16 cellular contexts compared by ENCODE assay signal in the genomic region with DNA sequence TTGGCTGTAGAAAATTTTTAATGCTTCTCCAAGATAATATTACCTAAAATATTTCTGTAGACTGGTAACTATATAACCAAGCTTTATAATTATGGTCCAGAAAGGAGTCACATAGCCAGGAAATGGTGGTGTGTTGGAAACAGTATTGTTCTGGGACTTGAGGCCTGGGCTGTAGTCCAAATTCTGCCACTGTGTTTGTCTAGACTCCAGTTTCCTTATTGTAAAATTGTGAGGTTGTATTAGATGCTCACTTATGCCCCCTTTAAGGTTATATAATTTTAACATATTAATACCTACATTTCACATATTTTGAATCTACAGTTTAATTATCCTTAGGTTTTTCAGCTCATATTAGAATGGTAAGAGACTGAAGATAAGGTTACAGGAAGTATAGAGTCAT. TPM values are rescaled to one million over a fixed set of nuclear protein-coding genes. Genes with fewer than 3 reads are reported as not detected.
DNase-seq lines count a peak whose midpoint lies in the region; ATAC-seq and TF ChIP-seq lines count a peak whose summit lies in the region.
"Had no signal": no experiment of that assay in that cellular context is flagged by ENCODE, and none has a peak within 500 bp of the region (broad histone marks: within the 10 kb centered on the region; RNA-seq: fewer than 3 reads in every experiment).

No MANE protein-coding gene starts in this region.

- no peak overlapping the region for H2BK120ac ChIP-seq in mesendoderm (ENCODE audit: low read depth, low read length)

- H3K27me3 Mint-ChIP-seq in activated naive CD4-positive, alpha-beta T cell treated with anti-CD3 and anti-CD28 coated beads for 36 hours (ENCODE audit: low read depth) = no peaks in the 10 kb centered on the region

- H3K36me3 ChIP-seq in MG63 (peaks cover 7% of the 10 kb centered on the region; the same call in 1 of the 2 replicates), mesendoderm (ENCODE audit: control insufficient read depth, insufficient read depth, low read length) (no peaks in the 10 kb centered on the region)

- no peak overlapping the region for H3K27ac Mint-ChIP-seq in activated naive CD4-positive, alpha-beta T cell treated with anti-CD3 and anti-CD28 coated beads for 36 hours

- H3K9ac ChIP-seq in mesendoderm (ENCODE audit: low read length) = no peak overlapping the region

- no peak overlapping the region for H4K8ac ChIP-seq in mesendoderm (ENCODE audit: low read depth, low read length)

- no peak overlapping the region for H3K18ac ChIP-seq in mesendoderm (ENCODE audit: low read length)

- H3K4me3 ChIP-seq in MG63 = no peak overlapping the region
- no peak overlapping the region for H3K4me3 ChIP-seq in astrocyte of the spinal cord (ENCODE audit: low read depth, low read length)
- no peak overlapping the region for H3K4me3 ChIP-seq in mesendoderm (ENCODE audit: low read length)
- H3K4me3 ChIP-seq: hepatocyte, thyroid gland had no signal

- H2BK5ac ChIP-seq in mesendoderm (ENCODE audit: low read length) = no peak overlapping the region

- H3K79me1 ChIP-seq in mesendoderm (ENCODE audit: low read length) = no peaks in the 10 kb centered on the region

- H2AK5ac ChIP-seq in mesendoderm (ENCODE audit: low read length) = no peak overlapping the region

- H3K23ac ChIP-seq in mesendoderm (ENCODE audit: low read length) = no peak overlapping the region

- peaks cover 15% of the 10 kb centered on the region for H3K36me3 Mint-ChIP-seq in activated naive CD4-positive, alpha-beta T cell treated with anti-CD3 and anti-CD28 coated beads for 36 hours (ENCODE audit: low read depth)

- H3K27me3 ChIP-seq in MG63 = no peaks in the 10 kb centered on the region
- H3K27me3 ChIP-seq in mesendoderm (ENCODE audit: insufficient read depth, low read length, poor library complexity) = no peaks in the 10 kb centered on the region
- H3K27me3 ChIP-seq: hepatocyte, thyroid gland had no signal

- H2BK15ac ChIP-seq in mesendoderm (replicated peaks; ENCODE audit: low read depth) = no peak overlapping the region

- peak; percentile 9 for DNase-seq in DMS153 treated with DMSO at 0.1 percent for 48 hours (lab: John Stamatoyannopoulos, UW; ENCODE audit: unreplicated experiment)
- DNase-seq in MG63 = peak; percentile 9
- peak; percentile 43 for DNase-seq in astrocyte of the spinal cord (ENCODE audit: low read depth, low spot score)
- peak in 1 of 2 donors; percentile 14 for DNase-seq in left colon
- no peak for DNase-seq in mesendoderm
- DNase-seq in AG20443 (ENCODE audit: low spot score) = no peak
- DNase-seq in activated naive CD4-positive, alpha-beta T cell treated with anti-CD3 and anti-CD28 coated beads for 36 hours = no peak
- no peak for DNase-seq in hepatic stellate cell (ENCODE audit: low spot score)
- DNase-seq: activated effector memory CD4-positive, alpha-beta T cell treated with anti-CD3 and anti-CD28 coated beads, Interleukin-2, amount 50 U/mL, for 16 hours; Caco-2; erythroblast; GOT3; SHP77 treated with DMSO at 0.1 percent for 48 hours; T-helper 2 cell had no signal

- CTCF ChIA-PET in activated naive CD4-positive, alpha-beta T cell treated with anti-CD3 and anti-CD28 coated beads for 36 hours (lab: Charles Lee) = interaction anchor here (1.8 kb wide), 1 partner anchor 16 kb away, joined by 7 read pairs; no protein-coding TSS in a partner anchor

- no peak overlapping the region for H3K56ac ChIP-seq in mesendoderm (ENCODE audit: low read length)

- no peak overlapping the region for H4K5ac ChIP-seq in mesendoderm (ENCODE audit: low read length)

- no peak overlapping the region for H3K4ac ChIP-seq in mesendoderm (ENCODE audit: low read depth, low read length)

- intact Hi-C loops in left colon (cut with DNase I, micrococcal nuclease) = no loop called here
- intact Hi-C loops in activated naive CD4-positive, alpha-beta T cell treated with anti-CD3 and anti-CD28 coated beads for 36 hours (cut with micrococcal nuclease) = no loop called here

- H3K9me3 ChIP-seq in MG63 = 0 out of 2 replicates have a peak, but pooled peaks cover 2% of the 10 kb centered on the region
- H3K9me3 ChIP-seq: thyroid gland had no signal

- H3K27ac ChIP-seq in mesendoderm (ENCODE audit: low read depth, low read length) = no peak overlapping the region
- H3K27ac ChIP-seq: hepatocyte, thyroid gland had no signal

- no peak overlapping the region for H3K4me3 Mint-ChIP-seq in activated naive CD4-positive, alpha-beta T cell treated with anti-CD3 and anti-CD28 coated beads for 36 hours

- in situ Hi-C loops in astrocyte of the spinal cord (cut with HindIII; ENCODE audit: low sequenced_read_pairs) = no loop called here

- peak; percentile 82 for ATAC-seq in left colon

- TF ChIP-seq CTCF in astrocyte of the spinal cord (IDR thresholded peaks at IDR 0.05; ENCODE audit: low read depth, low read length) = no peak

- no peaks in the 10 kb centered on the region for H3K4me1 ChIP-seq in mesendoderm (ENCODE audit: control insufficient read depth, low read depth, low read length)
- H3K4me1 ChIP-seq: Caco-2, thyroid gland had no signal

- peaks cover 14% of the 10 kb centered on the region for H3K4me1 Mint-ChIP-seq in activated naive CD4-positive, alpha-beta T cell treated with anti-CD3 and anti-CD28 coated beads for 36 hours (ENCODE audit: low read depth)

- H3K9me3 Mint-ChIP-seq in activated naive CD4-positive, alpha-beta T cell treated with anti-CD3 and anti-CD28 coated beads for 36 hours = no peaks in the 10 kb centered on the region

- no peaks in the 10 kb centered on the region for H3K79me2 ChIP-seq in mesendoderm (ENCODE audit: control insufficient read depth, insufficient read depth, low read length)
- H3K79me2 ChIP-seq: hepatocyte had no signal

- H3K4me2 ChIP-seq in mesendoderm (ENCODE audit: low read length) = no peak overlapping the region
- H3K4me2 ChIP-seq: hepatocyte had no signal

RNA-seq across cellular contexts. Expression of a gene that starts 42.4 kb away (rescaled TPM):
- total RNA-seq in MG63 (2014; rRNA removed; shearing (Covaris generic); ENCODE audit: low replicate concordance) = 2.3 and 3.7 TPM in 2 replicates
- total RNA-seq in left colon = 10 to 100 TPM; 32.2 to 36.6 TPM
- polyA plus RNA-seq in mesendoderm (2013, experiment 1 of 2) = 6.9 TPM
- polyA plus RNA-seq in mesendoderm (2013, experiment 2 of 2) = 6.7 TPM
- total RNA-seq in activated naive CD4-positive, alpha-beta T cell treated with anti-CD3 and anti-CD28 coated beads for 36 hours = 10 to 100 TPM; 28.1 to 31.6 TPM

Comparison
In these comparisons a context has a peak if more than half of its experiments do, and no peak if none do; other contexts are left out.
1. DNase-seq: peak in DMS153 treated with DMSO at 0.1 percent for 48 hours (single experiment), MG63 (single experiment) and astrocyte of the spinal cord (single experiment); none in mesendoderm (single experiment), AG20443 (single experiment), activated naive CD4-positive, alpha-beta T cell treated with anti-CD3 and anti-CD28 coated beads for 36 hours (single experiment) and hepatic stellate cell (single experiment).